Comparison of ENCODE assay signal across 17 cellular contexts in the genomic region with DNA sequence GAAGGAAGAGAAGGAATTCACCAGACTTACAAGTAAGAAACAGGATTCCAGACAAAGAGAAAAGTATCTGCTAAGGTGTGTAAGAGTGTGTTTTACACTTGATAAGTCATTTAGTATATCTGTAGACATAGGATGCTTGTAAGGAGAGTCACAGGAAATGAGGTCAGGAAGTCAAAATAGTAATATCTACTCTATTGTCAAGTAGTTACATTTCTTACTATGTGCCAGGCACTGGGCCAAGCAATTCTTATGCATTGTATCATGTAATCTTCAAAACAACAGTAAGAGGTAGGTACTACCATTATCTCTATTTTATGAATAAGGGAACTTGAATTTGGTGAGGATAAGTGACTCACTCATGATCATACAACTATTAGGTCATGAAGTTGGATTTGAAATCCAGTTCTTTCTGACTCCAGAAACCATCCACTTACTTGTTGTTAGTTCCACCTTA.
DNase-seq lines count a peak whose midpoint lies in the region; ATAC-seq, FAIRE-seq and TF ChIP-seq lines count a peak whose summit lies in the region.
"Had no signal": no experiment of that assay in that cellular context is flagged by ENCODE, and none has a peak within 500 bp of the region (broad histone marks: within the 10 kb centered on the region; RNA-seq: fewer than 3 reads in every experiment).

No MANE protein-coding gene starts in this region.

- H3K27me3 Mint-ChIP-seq in activated CD4-positive, alpha-beta T cell treated with anti-CD3 and anti-CD28 coated beads for 36 hours: no peaks in the 10 kb centered on the region
- H3K27me3 Mint-ChIP-seq: natural killer cell treated with Interleukin-12 subunit alpha and Interleukin-12 subunit beta and Interleukin-15 and Interleukin-18, amount 100 ng/mL, for 72 hours had no signal

- no peaks in the 10 kb centered on the region for H3K9me3 ChIP-seq in uterus
- H3K9me3 ChIP-seq: tibial artery had no signal

- H3K27ac ChIP-seq in uterus: no peak overlapping the region
- H3K27ac ChIP-seq: HL-60, tibial artery had no signal

- intact Hi-C loops in activated CD4-positive, alpha-beta T cell treated with anti-CD3 and anti-CD28 coated beads for 36 hours (cut with DNase I, micrococcal nuclease): no loop called here
- intact Hi-C loops in uterus (cut with DNase I; ENCODE audit: low total_unique reads): no loop called here

- peak; percentile 65 for ATAC-seq in activated CD4-positive, alpha-beta T cell treated with anti-CD3 and anti-CD28 coated beads for 36 hours
- ATAC-seq in GM18870 (IDR thresholded peaks at IDR 0.05; ENCODE audit: unreplicated experiment): no peak
- ATAC-seq: activated T-cell treated with anti-CD3 and anti-CD28 coated beads, Interleukin-2, amount 50 U/mL, for 72 hours had no signal

- H3K27me3 ChIP-seq in bronchial epithelial cell (ENCODE audit: control insufficient read depth, insufficient read depth, low read length): no peaks in the 10 kb centered on the region
- H3K27me3 ChIP-seq in uterus: no peaks in the 10 kb centered on the region

- peaks cover 10% of the 10 kb centered on the region for H3K36me3 Mint-ChIP-seq in activated CD4-positive, alpha-beta T cell treated with anti-CD3 and anti-CD28 coated beads for 36 hours (ENCODE audit: low read depth)
- H3K36me3 Mint-ChIP-seq: natural killer cell treated with Interleukin-12 subunit alpha and Interleukin-12 subunit beta and Interleukin-15 and Interleukin-18, amount 100 ng/mL, for 72 hours had no signal

- CTCF ChIA-PET in activated CD4-positive, alpha-beta T cell treated with anti-CD3 and anti-CD28 coated beads for 36 hours (lab: Charles Lee): interaction anchor here (1.2 kb wide), 1 partner anchor 44 kb away, joined by 3 read pairs; no protein-coding TSS in a partner anchor

- H3K4me3 Mint-ChIP-seq in activated CD4-positive, alpha-beta T cell treated with anti-CD3 and anti-CD28 coated beads for 36 hours: no peak overlapping the region
- H3K4me3 Mint-ChIP-seq: activated T-cell treated with anti-CD3 and anti-CD28 coated beads, Interleukin-2, amount 50 U/mL, for 72 hours; natural killer cell treated with Interleukin-12 subunit alpha and Interleukin-12 subunit beta and Interleukin-15 and Interleukin-18, amount 100 ng/mL, for 72 hours had no signal

- peak; percentile 6 for DNase-seq in activated CD4-positive, alpha-beta T cell treated with anti-CD3 and anti-CD28 coated beads for 36 hours
- no peak for DNase-seq in activated CD4-positive, alpha-beta T cell treated with anti-CD3 and anti-CD28 coated beads, Interleukin-2, amount 50 U/mL, for 1 hour
- peak; percentile 29 for DNase-seq in NCI-H69 (lab: John Stamatoyannopoulos, UW)
- peak; percentile 99 for DNase-seq in bronchial epithelial cell (ENCODE audit: low read depth)
- DNase-seq in renal cortical epithelial cell (ENCODE audit: low read depth): peak; percentile 79
- no peak for DNase-seq in NCI-H1105 treated with DMSO at 0.1 percent for 48 hours (lab: John Stamatoyannopoulos, UW)
- DNase-seq in uterus: no peak
- DNase-seq: activated CD4-positive, CD25-positive, alpha-beta regulatory T cell treated with anti-CD3 and anti-CD28 coated beads, Interleukin-2, amount 50 U/mL, for 72 hours; activated T-cell treated with anti-CD3 and anti-CD28 coated beads, Interleukin-2, amount 50 U/mL, for 72 hours; central memory CD4-positive, alpha-beta T cell; DMS153; foreskin melanocyte; NCI-H524; tibial artery had no signal

- no peak for FAIRE-seq in bronchial epithelial cell (lab: Jason Lieb, UNC)

- no peaks in the 10 kb centered on the region for H3K9me3 Mint-ChIP-seq in activated CD4-positive, alpha-beta T cell treated with anti-CD3 and anti-CD28 coated beads for 36 hours (ENCODE audit: low read depth)
- H3K9me3 Mint-ChIP-seq: activated T-cell treated with anti-CD3 and anti-CD28 coated beads, Interleukin-2, amount 50 U/mL, for 72 hours; natural killer cell treated with Interleukin-12 subunit alpha and Interleukin-12 subunit beta and Interleukin-15 and Interleukin-18, amount 100 ng/mL, for 72 hours had no signal

- H3K4me1 Mint-ChIP-seq in activated CD4-positive, alpha-beta T cell treated with anti-CD3 and anti-CD28 coated beads for 36 hours: peaks cover 49% of the 10 kb centered on the region

- H3K4me3 ChIP-seq in bronchial epithelial cell (ENCODE audit: low read depth, low read length) (no peak overlapping the region), uterus (no peak overlapping the region)
- H3K4me3 ChIP-seq: tibial artery had no signal

- TF ChIP-seq POLR2A in uterus (IDR thresholded peaks at IDR 0.05): no peak

- no peak overlapping the region for H3K27ac Mint-ChIP-seq in activated CD4-positive, alpha-beta T cell treated with anti-CD3 and anti-CD28 coated beads for 36 hours
- H3K27ac Mint-ChIP-seq: activated T-cell treated with anti-CD3 and anti-CD28 coated beads, Interleukin-2, amount 50 U/mL, for 72 hours had no signal

- H3K36me3 ChIP-seq in bronchial epithelial cell (ENCODE audit: control insufficient read depth, insufficient read depth, low read length): no peaks in the 10 kb centered on the region
- no peaks in the 10 kb centered on the region for H3K36me3 ChIP-seq in uterus
- H3K36me3 ChIP-seq: tibial artery had no signal

- TF ChIP-seq CTCF in bronchial epithelial cell (IDR thresholded peaks at IDR 0.05; ENCODE audit: insufficient read depth, low read length, severe bottlenecking): no peak
- TF ChIP-seq CTCF in uterus (IDR thresholded peaks at IDR 0.05): no peak

- no peaks in the 10 kb centered on the region for H3K4me1 ChIP-seq in uterus

- POLR2A ChIA-PET in activated CD4-positive, alpha-beta T cell treated with anti-CD3 and anti-CD28 coated beads for 36 hours (lab: Charles Lee): no interaction called here

Comparison
In these comparisons a context has a peak if more than half of its experiments do, and no peak if none do; other contexts are left out.
1. DNase-seq: peak in activated CD4-positive, alpha-beta T cell treated with anti-CD3 and anti-CD28 coated beads for 36 hours (single experiment), NCI-H69 (single experiment), bronchial epithelial cell (single experiment) and renal cortical epithelial cell (single experiment); none in activated CD4-positive, alpha-beta T cell treated with anti-CD3 and anti-CD28 coated beads, Interleukin-2, amount 50 U/mL, for 1 hour (single experiment), NCI-H1105 treated with DMSO at 0.1 percent for 48 hours (single experiment) and uterus (0 of 2).